Comparison of ENCODE assay signal across 8 cellular contexts in the genomic region with DNA sequence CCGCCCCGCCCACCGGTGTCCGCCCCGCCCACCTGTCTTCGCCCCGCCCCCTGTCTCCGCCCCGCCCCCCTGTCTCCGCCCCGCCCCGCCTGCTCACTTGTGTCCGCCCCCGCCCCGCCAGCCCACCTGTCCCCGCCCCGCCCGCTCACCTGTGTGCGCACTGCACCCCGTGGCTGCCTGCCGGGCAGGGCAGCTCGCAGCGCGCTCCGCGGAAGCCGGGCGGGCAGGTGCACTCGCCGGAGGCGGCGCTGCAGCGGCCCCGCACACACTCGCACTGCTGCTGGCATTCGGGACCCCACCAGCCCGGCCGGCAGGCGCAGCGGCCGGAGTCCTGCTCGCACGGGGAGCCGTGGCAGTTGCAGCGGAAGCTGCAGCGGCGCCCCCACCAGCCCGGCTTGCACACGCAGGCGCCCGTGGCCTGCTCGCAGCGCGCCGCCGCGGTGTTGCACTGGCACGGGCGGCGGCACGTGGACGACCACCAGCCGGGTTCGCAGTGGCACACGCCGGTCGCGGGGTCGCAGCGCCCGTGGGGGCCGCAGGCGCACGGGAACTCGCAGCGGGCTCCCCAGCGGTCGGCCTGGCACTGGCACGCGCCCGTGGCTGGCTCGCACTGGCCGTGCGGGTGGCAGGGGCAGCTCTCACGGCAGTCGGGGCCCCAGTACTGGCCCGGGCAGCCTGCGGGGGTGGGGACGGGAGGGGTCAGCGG. TPM values are rescaled to one million over a fixed set of nuclear protein-coding genes. Genes with fewer than 3 reads are reported as not detected.
DNase-seq lines count a peak whose midpoint lies in the region; ATAC-seq and TF ChIP-seq lines count a peak whose summit lies in the region.

No MANE protein-coding gene starts in this region.

- H3K9me3 ChIP-seq in Peyer's patch (no peaks in the 10 kb centered on the region), iPS-18a (ENCODE audit: control insufficient read depth, low read depth, low read length) (no peaks in the 10 kb centered on the region)

- no peak for ATAC-seq in GM19395 (IDR thresholded peaks at IDR 0.05; ENCODE audit: unreplicated experiment)

- TF ChIP-seq POLR2A in Peyer's patch (IDR thresholded peaks at IDR 0.05) = peak in 1 of 2 donors; percentile 26

- peak in 4 of 6 experiments; percentile 29 to 73 (median 60) for TF ChIP-seq CTCF in Peyer's patch (IDR thresholded peaks at IDR 0.05)

- H3K27me3 ChIP-seq in Peyer's patch (no peaks in the 10 kb centered on the region), iPS-18a (ENCODE audit: control insufficient read depth, insufficient read depth, low read length) (peaks cover 20% of the 10 kb centered on the region)

- DNase-seq in NOMO-1 treated with DMSO at 0.1 percent for 48 hours (lab: John Stamatoyannopoulos, UW; ENCODE audit: unreplicated experiment) (peak; percentile 25), NOMO-1 treated with dmso at 0.1 percent for 144 hours (lab: John Stamatoyannopoulos, UW; ENCODE audit: unreplicated experiment) (no peak), Peyer's patch (peak; percentile 80 to 91 (median 90)), OCI-M1 (lab: John Stamatoyannopoulos, UW) (no peak)
- peak; percentile 51 for DNase-seq in stimulated activated CD4-positive, alpha-beta T cell treated with anti-CD3 and anti-CD28 coated beads, Interleukin-1b, Interleukin-23, amount 100 ng/mL, for 48 hours

- no peak overlapping the region for H3K9ac ChIP-seq in iPS-18a (ENCODE audit: low read length)

- H3K4me3 ChIP-seq in Peyer's patch (peak overlapping the region; percentile 39 to 67 (median 60)), iPS-18a (ENCODE audit: low read length) (peak overlapping the region; percentile 45)

- H3K27ac ChIP-seq in Peyer's patch = peak overlapping the region; percentile 21 to 77 (median 54)
- peak overlapping the region; percentile 58 for H3K27ac ChIP-seq in angular gyrus (ENCODE audit: low read depth, low read length)
- H3K27ac ChIP-seq in iPS-18a (ENCODE audit: low read length) = no peak overlapping the region

- H3K36me3 ChIP-seq in Peyer's patch = no peaks in the 10 kb centered on the region
- H3K36me3 ChIP-seq in iPS-18a (ENCODE audit: control insufficient read depth, low read depth, low read length) = no peaks in the 10 kb centered on the region

- H3K4me1 ChIP-seq in Peyer's patch (peaks cover 0 to 32% (median 19%) of the 10 kb centered on the region in 4 donors), iPS-18a (ENCODE audit: control insufficient read depth, low read depth, low read length) (peaks cover 5% of the 10 kb centered on the region)

RNA-seq across cellular contexts. Expression of gene SCARF1, which starts 2.1 kb away (rescaled TPM):
- total RNA-seq in Peyer's patch = 10 to 100 TPM in 3 of 4 donors, 1 to 10 TPM in 1; 9.8 to 32.2 (median 20.3) TPM

RNA-seq across cellular contexts. Expression of gene RILP, which starts 6.2 kb away (rescaled TPM):
- total RNA-seq in Peyer's patch = 100 to 1,000 TPM in 1 of 4 donors, 10 to 100 TPM in 3; 29.7 to 173 (median 92.3) TPM

RNA-seq across cellular contexts. Expression of gene SLC43A2, which starts 14.8 kb away (rescaled TPM):
- total RNA-seq in Peyer's patch = 100 to 1,000 TPM in 1 of 4 donors, 10 to 100 TPM in 3; 58.6 to 103 (median 69.0) TPM

RNA-seq across cellular contexts. Expression of gene PRPF8, which starts 41.2 kb away (rescaled TPM):
- 100 to 1,000 TPM; 138 to 390 (median 226) TPM for total RNA-seq in Peyer's patch

Comparison
In these comparisons a context has a peak if more than half of its experiments do, and no peak if none do; other contexts are left out.
1. DNase-seq: peak in NOMO-1 treated with DMSO at 0.1 percent for 48 hours (single experiment), Peyer's patch (3 of 3) and stimulated activated CD4-positive, alpha-beta T cell treated with anti-CD3 and anti-CD28 coated beads, Interleukin-1b, Interleukin-23, amount 100 ng/mL, for 48 hours (single experiment); none in NOMO-1 treated with dmso at 0.1 percent for 144 hours (single experiment) and OCI-M1 (single experiment).